26 cellular contexts compared by ENCODE assay signal in the genomic region with DNA sequence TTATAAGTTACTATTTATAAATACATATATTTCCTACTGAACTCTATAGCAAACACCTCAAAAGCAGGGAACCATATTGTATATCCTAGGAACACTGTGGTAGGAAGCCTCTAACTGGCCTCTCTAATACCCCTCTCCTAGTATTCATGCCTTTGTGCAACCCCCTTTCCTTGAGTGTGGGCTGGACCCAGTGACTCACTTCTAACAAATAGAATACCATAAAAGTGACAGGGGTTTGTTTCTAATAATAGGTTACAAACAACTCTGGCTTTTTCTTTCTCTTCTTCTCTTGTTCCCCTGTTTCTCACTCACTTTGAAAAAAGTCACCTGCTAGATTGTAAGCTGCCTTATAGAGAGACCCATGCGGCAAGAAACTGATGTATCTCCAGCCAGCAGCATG. TPM values are rescaled to one million over a fixed set of nuclear protein-coding genes. Genes with fewer than 3 reads are reported as not detected.
DNase-seq lines count a peak whose midpoint lies in the region; ATAC-seq and TF ChIP-seq lines count a peak whose summit lies in the region.
"Had no signal": no experiment of that assay in that cellular context is flagged by ENCODE, and none has a peak within 500 bp of the region (broad histone marks: within the 10 kb centered on the region; RNA-seq: fewer than 3 reads in every experiment).

No MANE protein-coding gene starts in this region.

- H3K36me3 ChIP-seq in HUES48 (ENCODE audit: control insufficient read depth, insufficient read depth, low read length): no peaks in the 10 kb centered on the region
- H3K36me3 ChIP-seq: esophagus muscularis mucosa, gastroesophageal sphincter, upper lobe of right lung had no signal

- H3K27ac ChIP-seq in HUES48 (ENCODE audit: low read depth, low read length): peak overlapping the region; percentile 48
- peak overlapping the region in 1 of 2 donors; percentile 77 for H3K27ac ChIP-seq in coronary artery
- H3K27ac ChIP-seq: esophagus muscularis mucosa, gastroesophageal sphincter, skin epidermis, upper lobe of right lung had no signal

- TF ChIP-seq CTCF in coronary artery (IDR thresholded peaks at IDR 0.05): no peak

- peaks cover 0 to 10% (median 0%) of the 10 kb centered on the region in 6 donors for H3K9me3 Mint-ChIP-seq in immature natural killer cell
- H3K9me3 Mint-ChIP-seq: activated naive CD4-positive, alpha-beta T cell treated with anti-CD3 and anti-CD28 coated beads, Interleukin-2, amount 50 U/mL, for 24 hours; activated T-helper 17 cell treated with anti-CD3 and anti-CD28 coated beads, Interleukin-2, amount 50 U/mL, for 72 hours; CD8-positive, alpha-beta T cell had no signal

- no peaks in the 10 kb centered on the region for H3K4me1 Mint-ChIP-seq in immature natural killer cell
- H3K4me1 Mint-ChIP-seq: activated naive CD4-positive, alpha-beta T cell treated with anti-CD3 and anti-CD28 coated beads, Interleukin-2, amount 50 U/mL, for 24 hours; activated T-helper 17 cell treated with anti-CD3 and anti-CD28 coated beads, Interleukin-2, amount 50 U/mL, for 72 hours had no signal

- peak; percentile 1 for DNase-seq in AG08395 (ENCODE audit: low spot score)
- peak; percentile 43 for DNase-seq in astrocyte of the hippocampus (ENCODE audit: low read depth, low spot score)
- DNase-seq in iris pigment epithelial cell (ENCODE audit: low read depth): peak; percentile 15
- no peak for DNase-seq in immature natural killer cell
- no peak for DNase-seq in coronary artery (ENCODE audit: low spot score)
- DNase-seq in nucleus accumbens (lab: John Stamatoyannopoulos, UW): no peak
- DNase-seq: 8988T; activated CD4-positive, alpha-beta T cell treated with anti-CD3 and anti-CD28 coated beads, Interleukin-2, amount 50 U/mL, for 4 hours; activated CD4-positive, CD25-positive, alpha-beta regulatory T cell; activated CD8-positive, alpha-beta memory T cell treated with anti-CD3 and anti-CD28 coated beads, Interleukin-2, amount 50 U/mL, for 48 hours; aorta; CD8-positive, alpha-beta T cell; effector memory CD4-positive, alpha-beta T cell; islet precursor cell; NCI-H1092; NCI-H1930; NCI-H526 treated with DMSO at 0.1 percent for 48 hours; stimulated activated CD4-positive, alpha-beta T cell treated with anti-CD3 and anti-CD28 coated beads, Interleukin-1b, Interleukin-23, amount 100 ng/mL, for 48 hours; upper lobe of right lung had no signal

- H3K27me3 ChIP-seq in HUES48 (ENCODE audit: control insufficient read depth, insufficient read depth, low read length): no peaks in the 10 kb centered on the region
- H3K27me3 ChIP-seq: esophagus muscularis mucosa, gastroesophageal sphincter, upper lobe of right lung had no signal

- H3K4me3 Mint-ChIP-seq in immature natural killer cell: no peak overlapping the region
- H3K4me3 Mint-ChIP-seq: activated naive CD4-positive, alpha-beta T cell treated with anti-CD3 and anti-CD28 coated beads, Interleukin-2, amount 50 U/mL, for 24 hours; activated T-helper 17 cell treated with anti-CD3 and anti-CD28 coated beads, Interleukin-2, amount 50 U/mL, for 72 hours; CD8-positive, alpha-beta T cell had no signal

- no peak overlapping the region for H3K27ac Mint-ChIP-seq in immature natural killer cell
- H3K27ac Mint-ChIP-seq: activated naive CD4-positive, alpha-beta T cell treated with anti-CD3 and anti-CD28 coated beads, Interleukin-2, amount 50 U/mL, for 24 hours; activated T-helper 17 cell treated with anti-CD3 and anti-CD28 coated beads, Interleukin-2, amount 50 U/mL, for 72 hours; CD8-positive, alpha-beta T cell had no signal

- no peak for ATAC-seq in HG02588 (IDR thresholded peaks at IDR 0.05; ENCODE audit: unreplicated experiment)
- ATAC-seq: activated T-helper 17 cell treated with anti-CD3 and anti-CD28 coated beads, Interleukin-2, amount 50 U/mL, for 72 hours; CD8-positive, alpha-beta T cell; gastroesophageal sphincter; upper lobe of right lung had no signal

- H3K27me3 Mint-ChIP-seq in immature natural killer cell (ENCODE audit: low read depth in 3 of 3): no peaks in the 10 kb centered on the region
- H3K27me3 Mint-ChIP-seq: activated naive CD4-positive, alpha-beta T cell treated with anti-CD3 and anti-CD28 coated beads, Interleukin-2, amount 50 U/mL, for 24 hours had no signal

- peaks cover 21% of the 10 kb centered on the region for H3K4me1 ChIP-seq in HUES48 (ENCODE audit: control insufficient read depth, insufficient read depth, low read length)
- H3K4me1 ChIP-seq: gastroesophageal sphincter, upper lobe of right lung had no signal

- H3K9me3 ChIP-seq in HUES48 (ENCODE audit: control insufficient read depth, insufficient read depth, low read length): no peaks in the 10 kb centered on the region
- H3K9me3 ChIP-seq: esophagus muscularis mucosa, gastroesophageal sphincter, upper lobe of right lung had no signal

- no peak overlapping the region for H3K4me3 ChIP-seq in HUES48 (ENCODE audit: low read depth, low read length)
- no peak overlapping the region for H3K4me3 ChIP-seq in coronary artery
- H3K4me3 ChIP-seq: esophagus muscularis mucosa, gastroesophageal sphincter, skin epidermis, upper lobe of right lung had no signal

- no peaks in the 10 kb centered on the region for H3K36me3 Mint-ChIP-seq in immature natural killer cell
- H3K36me3 Mint-ChIP-seq: activated naive CD4-positive, alpha-beta T cell treated with anti-CD3 and anti-CD28 coated beads, Interleukin-2, amount 50 U/mL, for 24 hours; CD8-positive, alpha-beta T cell had no signal

- no peak overlapping the region for H3K9ac ChIP-seq in HUES48 (ENCODE audit: low read depth, low read length)

RNA-seq across cellular contexts. Expression of gene MACC1, which starts 51.6 kb away (rescaled TPM):
- 1 to 10 TPM in 1 of 3 donors, under 1 TPM in 1, not detected in 1; 0.03 to 1.6 TPM for polyA plus RNA-seq in immature natural killer cell

Comparison
In these comparisons a context has a peak if more than half of its experiments do, and no peak if none do; other contexts are left out.
1. DNase-seq: peak in AG08395 (single experiment), astrocyte of the hippocampus (single experiment) and iris pigment epithelial cell (single experiment); none in immature natural killer cell (0 of 3), coronary artery (single experiment) and nucleus accumbens (0 of 56).